ENCODE assay signal across 8 cellular contexts in genomic region chr1:151720190-151720953, GRCh38. TPM values are rescaled to one million over a fixed set of nuclear protein-coding genes. Genes with fewer than 3 reads are reported as not detected.
DNase-seq lines count a peak whose midpoint lies in the region; ATAC-seq and TF ChIP-seq lines count a peak whose summit lies in the region.

No MANE protein-coding gene starts in this region.

- H3K4me3 ChIP-seq in GM12864 (ENCODE audit: low read depth, low read length) (peak overlapping the region; percentile 56; the same call in 1 of the 2 replicates), endocrine pancreas (ENCODE audit: control insufficient read depth, insufficient read depth, low read length) (peak overlapping the region; percentile 79), neuronal stem cell (ENCODE audit: low read length in 2 of 2) (no peak overlapping the region)

- no peaks in the 10 kb centered on the region for H3K27me3 ChIP-seq in endocrine pancreas (ENCODE audit: control insufficient read depth, insufficient read depth, low read length)
- H3K27me3 ChIP-seq in neuronal stem cell (ENCODE audit: control insufficient read depth in 3 of 3, insufficient read depth in 3 of 3, low read depth in 1 of 3, low read length in 3 of 3): peaks cover 0 to 73% (median 14%) of the 10 kb centered on the region in 3 experiments

- H3K18ac ChIP-seq in neuronal stem cell (ENCODE audit: low read length): no peak overlapping the region

- H4K8ac ChIP-seq in neuronal stem cell (ENCODE audit: low read depth, low read length): no peak overlapping the region

- TF ChIP-seq CTCF in GM12864 (IDR thresholded peaks at IDR 0.05; ENCODE audit: low read depth, low read length, missing control alignments): no peak

- H3K4me1 ChIP-seq in endocrine pancreas (ENCODE audit: control insufficient read depth, insufficient read depth, low read length) (peaks cover 3% of the 10 kb centered on the region), neuronal stem cell (ENCODE audit: control insufficient read depth in 2 of 2, insufficient read depth in 1 of 2, low read depth in 1 of 2, low read length in 2 of 2) (peaks cover 24 to 32% of the 10 kb centered on the region in 2 donors)

- no peak overlapping the region for H3K4ac ChIP-seq in neuronal stem cell (ENCODE audit: low read length)

- H3K23ac ChIP-seq in neuronal stem cell (ENCODE audit: low read depth, low read length, poor library complexity): no peak overlapping the region

- peak overlapping the region; percentile 62 for H3K9ac ChIP-seq in endocrine pancreas (ENCODE audit: control insufficient read depth, insufficient read depth, low read length)
- no peak overlapping the region for H3K9ac ChIP-seq in neuronal stem cell (ENCODE audit: low read depth, low read length, poor library complexity)

- no peaks in the 10 kb centered on the region for H3K79me1 ChIP-seq in neuronal stem cell (ENCODE audit: low read depth, low read length)

- no peak overlapping the region for H3K14ac ChIP-seq in neuronal stem cell (ENCODE audit: low read length)

- DNase-seq in GM12864 (ENCODE audit: low read depth) (peak; percentile 31), NCI-H82 treated with DMSO at 0.1 percent for 48 hours (lab: John Stamatoyannopoulos, UW; ENCODE audit: unreplicated experiment) (peak; percentile 71), neuronal stem cell (ENCODE audit: low spot score) (no peak), NCI-H187 treated with DMSO at 0.1 percent for 48 hours (lab: John Stamatoyannopoulos, UW) (no peak)
- no peak for DNase-seq in stimulated activated CD4-positive, alpha-beta T cell treated with anti-CD3 and anti-CD28 coated beads, Interleukin-4, amount 100 ng/mL, for 24 hours

- no peak overlapping the region for H3K27ac ChIP-seq in neuronal stem cell (replicated peaks; ENCODE audit: low read length)

- no peak overlapping the region for H2BK120ac ChIP-seq in neuronal stem cell (ENCODE audit: low read depth, low read length)

- H4K91ac ChIP-seq in neuronal stem cell (ENCODE audit: low read depth, low read length, poor library complexity): no peak overlapping the region

- no peak overlapping the region for H2AK5ac ChIP-seq in neuronal stem cell (ENCODE audit: low read depth, low read length)

- ATAC-seq in GM19035 (IDR thresholded peaks at IDR 0.05; ENCODE audit: unreplicated experiment): no peak
- no peak for ATAC-seq in GM18873 (IDR thresholded peaks at IDR 0.05; ENCODE audit: low FRiP score, unreplicated experiment)

- no peak overlapping the region for H2BK15ac ChIP-seq in neuronal stem cell (ENCODE audit: low read length)

- H3K36me3 ChIP-seq in endocrine pancreas (ENCODE audit: control insufficient read depth, insufficient read depth, low read length) (no peaks in the 10 kb centered on the region), neuronal stem cell (replicated peaks in 1 of 2; ENCODE audit: control insufficient read depth in 2 of 2, insufficient read depth in 2 of 2, low read length in 2 of 2) (no peaks in the 10 kb centered on the region)

- no peak overlapping the region for H2BK12ac ChIP-seq in neuronal stem cell (ENCODE audit: low read length)

- H2BK5ac ChIP-seq in neuronal stem cell (ENCODE audit: low read length): no peak overlapping the region

- H2AFZ ChIP-seq in neuronal stem cell (ENCODE audit: low read length): no peak overlapping the region

- no peaks in the 10 kb centered on the region for H3K9me3 ChIP-seq in endocrine pancreas (ENCODE audit: control insufficient read depth, low read length)
- H3K9me3 ChIP-seq in neuronal stem cell (replicated peaks in 1 of 2; ENCODE audit: control insufficient read depth in 2 of 2, insufficient read depth in 1 of 2, low read depth in 1 of 2, low read length in 2 of 2): peaks cover 0 to 5% of the 10 kb centered on the region in 2 donors

- WGBS in neuronal stem cell (ENCODE audit: extremely low coverage in 2 of 2, insufficient read length in 2 of 2, insufficient replicate concordance in 1 of 2), 2 donors: no CpG with 5 or more reads among the region's 6 CpGs

- peak overlapping the region; percentile 22 for H3K4me2 ChIP-seq in neuronal stem cell (ENCODE audit: insufficient read depth, low read length, poor library complexity, severe bottlenecking)

RNA-seq across cellular contexts. Expression of gene RIIAD1, which starts 0.9 kb away (rescaled TPM):
- 1.5 TPM for polyA plus RNA-seq in neuronal stem cell (2013, experiment 1 of 2)
- polyA plus RNA-seq in neuronal stem cell (2013, experiment 2 of 2): 0.40 TPM

RNA-seq across cellular contexts. Expression of gene CELF3, which starts 3.8 kb away (rescaled TPM):
- polyA plus RNA-seq in neuronal stem cell (2013, experiment 1 of 2): 4.7 TPM
- polyA plus RNA-seq in neuronal stem cell (2013, experiment 2 of 2): 5.0 TPM

RNA-seq across cellular contexts. Expression of gene MRPL9, which starts 42.9 kb away (rescaled TPM):
- polyA plus RNA-seq in neuronal stem cell (2013, experiment 1 of 2): 75.7 TPM
- 74.2 TPM for polyA plus RNA-seq in neuronal stem cell (2013, experiment 2 of 2)

Comparison
In these comparisons a context has a peak if more than half of its experiments do, and no peak if none do; other contexts are left out.
1. DNase-seq: peak in GM12864 (single experiment) and NCI-H82 treated with DMSO at 0.1 percent for 48 hours (single experiment); none in neuronal stem cell (single experiment), stimulated activated CD4-positive, alpha-beta T cell treated with anti-CD3 and anti-CD28 coated beads, Interleukin-4, amount 100 ng/mL, for 24 hours (single experiment) and NCI-H187 treated with DMSO at 0.1 percent for 48 hours (single experiment).
2. H3K4me3 ChIP-seq: peak in GM12864 (single experiment) and endocrine pancreas (single experiment); none in neuronal stem cell (0 of 2).